Comparison of ENCODE assay signal across 19 cellular contexts in the genomic region with DNA sequence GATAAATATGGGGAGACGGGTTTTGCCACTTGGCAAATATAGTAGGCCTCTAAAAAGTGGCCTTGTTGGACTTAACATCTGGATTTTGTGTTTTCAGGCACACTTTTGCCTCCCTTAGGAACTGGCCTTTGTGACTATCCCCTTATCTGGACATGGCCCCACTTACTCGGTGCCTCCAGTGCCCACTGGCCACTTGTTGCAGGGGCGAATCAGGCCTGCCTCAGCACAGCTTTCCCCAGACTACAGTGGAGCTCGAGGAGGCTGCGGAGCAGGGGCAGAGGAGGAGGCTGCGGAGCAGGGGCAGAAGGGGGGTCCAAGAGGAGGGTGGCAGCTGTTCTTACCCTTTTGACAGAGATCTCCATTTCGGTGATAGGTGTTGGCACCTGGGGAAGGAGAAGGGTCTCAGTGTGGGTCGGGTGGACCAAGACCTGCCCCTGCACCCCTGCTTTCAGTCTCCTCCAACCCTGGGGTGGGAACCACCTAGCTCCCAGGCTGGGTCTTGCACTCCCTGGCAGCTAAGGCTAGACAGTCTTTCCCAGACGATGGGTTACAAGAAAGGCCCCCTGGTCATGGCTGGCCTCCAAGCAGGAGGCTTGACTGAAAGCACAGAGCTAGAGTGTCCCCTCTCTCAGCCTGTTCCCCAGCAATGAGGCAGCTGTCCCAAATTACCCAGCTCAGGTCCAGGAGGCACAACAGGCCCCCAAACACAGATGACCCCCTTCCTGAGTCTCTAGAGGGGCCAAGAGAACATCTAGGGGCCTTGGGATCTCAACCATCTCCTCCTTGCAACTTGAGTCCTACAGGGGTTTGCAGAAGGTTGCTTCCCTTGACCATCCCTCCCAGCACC. TPM values are rescaled to one million over a fixed set of nuclear protein-coding genes. Genes with fewer than 3 reads are reported as not detected.
"Had no signal": no experiment of that assay in that cellular context is flagged by ENCODE, and none has a peak within 500 bp of the region (broad histone marks: within the 10 kb centered on the region; RNA-seq: fewer than 3 reads in every experiment).

No MANE protein-coding gene starts in this region.

- H3K9me3 Mint-ChIP-seq: activated CD4-positive, alpha-beta T cell treated with anti-CD3 and anti-CD28 coated beads, Interleukin-2, amount 10 ng/mL, durations not matched to agents 24 days and 14 days; activated CD8-positive, alpha-beta T cell treated with anti-CD3 and anti-CD28 coated beads for 36 hours; activated T-cell treated with anti-CD3 and anti-CD28 coated beads, Interleukin-2, amount 50 U/mL, for 4 hours; neural progenitor cell had no signal

- H3K4me2 ChIP-seq: neural progenitor cell, SK-N-SH had no signal

- H3K9ac ChIP-seq: neural progenitor cell, SK-N-SH had no signal

- H2AFZ ChIP-seq: neural progenitor cell had no signal

- H3K36me3 ChIP-seq: left lung, neural progenitor cell, pancreas, right lobe of liver, thyroid gland had no signal

- H3K27me3 ChIP-seq: dorsolateral prefrontal cortex, foreskin keratinocyte, left lung, neural progenitor cell, pancreas, right lobe of liver, thyroid gland had no signal

- ATAC-seq: activated CD8-positive, alpha-beta T cell treated with anti-CD3 and anti-CD28 coated beads for 36 hours; activated T-cell treated with anti-CD3 and anti-CD28 coated beads, Interleukin-2, amount 50 U/mL, for 4 hours had no signal

- H3K27me3 Mint-ChIP-seq: activated CD8-positive, alpha-beta T cell treated with anti-CD3 and anti-CD28 coated beads for 36 hours; activated naive CD8-positive, alpha-beta T cell had no signal

- H3K36me3 Mint-ChIP-seq: activated naive CD8-positive, alpha-beta T cell; neural progenitor cell had no signal

- H3K4me3 Mint-ChIP-seq: activated CD4-positive, alpha-beta T cell treated with anti-CD3 and anti-CD28 coated beads, Interleukin-2, amount 10 ng/mL, durations not matched to agents 24 days and 14 days; activated CD8-positive, alpha-beta T cell treated with anti-CD3 and anti-CD28 coated beads for 36 hours; activated naive CD8-positive, alpha-beta T cell; activated T-cell treated with anti-CD3 and anti-CD28 coated beads, Interleukin-2, amount 50 U/mL, for 4 hours; neural progenitor cell had no signal

- H3K9me3 ChIP-seq: left lung, pancreas, right lobe of liver, SK-N-SH, thyroid gland had no signal

- H3K27ac ChIP-seq: foreskin keratinocyte, neural progenitor cell, pancreas, right lobe of liver, thyroid gland had no signal

- H3K4me3 ChIP-seq: dorsolateral prefrontal cortex, left lung, neural progenitor cell, pancreas, right lobe of liver, thyroid gland had no signal

- H3K4me1 ChIP-seq: foreskin keratinocyte, pancreas, right lobe of liver had no signal

- H3K27ac Mint-ChIP-seq: activated CD4-positive, alpha-beta T cell treated with anti-CD3 and anti-CD28 coated beads, Interleukin-2, amount 10 ng/mL, durations not matched to agents 24 days and 14 days; activated CD8-positive, alpha-beta T cell treated with anti-CD3 and anti-CD28 coated beads for 36 hours; activated naive CD8-positive, alpha-beta T cell; neural progenitor cell had no signal

- H3K9me2 ChIP-seq: SK-N-SH had no signal

- DNase-seq: activated CD4-positive, alpha-beta T cell treated with anti-CD3 and anti-CD28 coated beads, Interleukin-2, amount 10 ng/mL, durations not matched to agents 24 days and 14 days; activated CD4-positive, CD25-positive, alpha-beta regulatory T cell; activated CD8-positive, alpha-beta T cell treated with anti-CD3 and anti-CD28 coated beads for 36 hours; activated gamma-delta T cell; activated T-cell treated with anti-CD3 and anti-CD28 coated beads, Interleukin-2, amount 50 U/mL, for 4 hours; amniotic stem cell; foreskin keratinocyte; glutamatergic neuron; hypothalamus; stimulated activated CD8-positive, alpha-beta memory T cell treated with anti-CD3 and anti-CD28 coated beads, Interleukin-4, amount 100 ng/mL, for 48 hours; stimulated activated naive CD4-positive, alpha-beta T cell; thyroid gland had no signal

- H3K4me1 Mint-ChIP-seq: activated CD4-positive, alpha-beta T cell treated with anti-CD3 and anti-CD28 coated beads, Interleukin-2, amount 10 ng/mL, durations not matched to agents 24 days and 14 days had no signal

RNA-seq across cellular contexts. Expression of gene SEMA3G, which starts 6.1 kb away (rescaled TPM):
- total RNA-seq: activated CD8-positive, alpha-beta T cell treated with anti-CD3 and anti-CD28 coated beads for 36 hours had no signal

RNA-seq across cellular contexts. Expression of gene TNNC1, which starts 15.0 kb away (rescaled TPM):
- total RNA-seq: foreskin keratinocyte had no signal
